21 cellular contexts compared by ENCODE assay signal in genomic region chr7:135685306-135686084, GRCh38. TPM values are rescaled to one million over a fixed set of nuclear protein-coding genes. Genes with fewer than 3 reads are reported as not detected.
DNase-seq lines count a peak whose midpoint lies in the region; ATAC-seq and TF ChIP-seq lines count a peak whose summit lies in the region.
"Had no signal": no experiment of that assay in that cellular context is flagged by ENCODE, and none has a peak within 500 bp of the region (broad histone marks: within the 10 kb centered on the region; RNA-seq: fewer than 3 reads in every experiment).

No MANE protein-coding gene starts in this region.

- POLR2A ChIA-PET in RWPE1 (lab: Yijun Ruan, JAX; ENCODE audit: low non-redundant PET) (no interaction called here), HEK293T (lab: Yijun Ruan, JAX) (no interaction called here)

- no peak overlapping the region for H3K4me2 ChIP-seq in mesendoderm (ENCODE audit: low read length)
- H3K4me2 ChIP-seq: GM23338, hepatocyte had no signal

- H3K56ac ChIP-seq in mesendoderm (ENCODE audit: low read length), result no peak overlapping the region

- no peak overlapping the region for H3K9ac ChIP-seq in mesendoderm (ENCODE audit: low read length)

- no peak overlapping the region for H3K18ac ChIP-seq in mesendoderm (ENCODE audit: low read length)

- no peak overlapping the region for H2AK5ac ChIP-seq in mesendoderm (ENCODE audit: low read length)

- WGBS in mesendoderm (ENCODE audit: extremely low coverage, insufficient coverage, low lambda C conversion rate), result no CpG with 5 or more reads among the region's 9 CpGs

- no peak for ATAC-seq in HG03045 (IDR thresholded peaks at IDR 0.05; ENCODE audit: unreplicated experiment)
- ATAC-seq: GM23338 had no signal

- H2BK15ac ChIP-seq in mesendoderm (replicated peaks; ENCODE audit: low read depth), result no peak overlapping the region

- TF ChIP-seq CTCF in RWPE1 (conservative IDR thresholded peaks at IDR 0.05; ENCODE audit: low read depth) (no peak), epithelial cell of esophagus (IDR thresholded peaks at IDR 0.05; ENCODE audit: insufficient read depth, low read depth, low read length, missing control alignments) (no peak)

- no peak overlapping the region for H3K4me3 ChIP-seq in epithelial cell of esophagus (ENCODE audit: low read length)
- no peak overlapping the region for H3K4me3 ChIP-seq in mesendoderm (ENCODE audit: low read length)
- H3K4me3 ChIP-seq: breast epithelium, GM23338, hepatocyte, prostate gland, SJSA1, suprapubic skin, uterus had no signal

- no peak overlapping the region for H2BK5ac ChIP-seq in mesendoderm (ENCODE audit: low read length)

- no peak overlapping the region for H4K5ac ChIP-seq in mesendoderm (ENCODE audit: low read length)

- H3K27ac ChIP-seq in RWPE1 (peak overlapping the region; percentile 38; the same call in 1 of the 2 replicates), mesendoderm (ENCODE audit: low read depth, low read length) (no peak overlapping the region)
- H3K27ac ChIP-seq: breast epithelium, hepatocyte, prostate gland, SJSA1, suprapubic skin, uterus had no signal

- peak; percentile 44 for DNase-seq in EL
- DNase-seq in RWPE1 (ENCODE audit: low spot score), result no peak
- DNase-seq in epithelial cell of esophagus (ENCODE audit: low read depth), result peak; percentile 50
- DNase-seq in mesendoderm, result peak; percentile 23
- DNase-seq in T-helper 9 cell, result no peak
- DNase-seq in GDM1 (lab: John Stamatoyannopoulos, UW), result no peak
- DNase-seq in HEK293T (ENCODE audit: extremely low spot score), result no peak
- DNase-seq: activated B cell treated with CpG ODN at 0.5 μM for 24 hours; activated CD4-positive, alpha-beta memory T cell treated with anti-CD3 and anti-CD28 coated beads, Interleukin-2, amount 10 ng/mL, durations not matched to agents 7 days and 5 days; activated effector memory CD4-positive, alpha-beta T cell treated with Interleukin-2 at 50 U/mL for 16 hours; GF-D8; NCI-H2081; NCI-H446; uterus had no signal

- no peaks in the 10 kb centered on the region for H3K79me2 ChIP-seq in mesendoderm (ENCODE audit: control insufficient read depth, insufficient read depth, low read length)
- H3K79me2 ChIP-seq: hepatocyte had no signal

- H3K79me1 ChIP-seq in mesendoderm (ENCODE audit: low read length), result peaks cover 8% of the 10 kb centered on the region

- no peak overlapping the region for H3K23ac ChIP-seq in mesendoderm (ENCODE audit: low read length)

- H3K4ac ChIP-seq in mesendoderm (ENCODE audit: low read depth, low read length), result no peak overlapping the region

- H3K27me3 ChIP-seq in mesendoderm (ENCODE audit: insufficient read depth, low read length, poor library complexity), result no peaks in the 10 kb centered on the region
- H3K27me3 ChIP-seq: breast epithelium, hepatocyte, SJSA1, suprapubic skin, uterus had no signal

- H2BK120ac ChIP-seq in mesendoderm (ENCODE audit: low read depth, low read length), result no peak overlapping the region

- H3K4me1 ChIP-seq in mesendoderm (ENCODE audit: control insufficient read depth, low read depth, low read length), result peaks cover 14% of the 10 kb centered on the region
- H3K4me1 ChIP-seq: prostate gland, uterus had no signal

- H3K36me3 ChIP-seq in mesendoderm (ENCODE audit: control insufficient read depth, insufficient read depth, low read length), result no peaks in the 10 kb centered on the region
- H3K36me3 ChIP-seq: breast epithelium, prostate gland, uterus had no signal

- CTCF ChIA-PET in RWPE1 (lab: Yijun Ruan, JAX), result no interaction called here
- CTCF ChIA-PET in HEK293T (lab: Yijun Ruan, JAX), result interaction anchor here (0.9 kb wide), 1 partner anchor 26 kb away, joined by 3 read pairs; no protein-coding TSS in a partner anchor

- H4K8ac ChIP-seq in mesendoderm (ENCODE audit: low read depth, low read length), result no peak overlapping the region

TF ChIP-seq in HEK293T, 16 proteins besides CTCF, POLR2A, EP300 and RAD21:
- TF ChIP-seq CTBP1 (IDR thresholded peaks at IDR 0.05; ENCODE audit: borderline replicate concordance) (no peak), L3MBTL2 (conservative IDR thresholded peaks at IDR 0.05) (no peak), ARNT (IDR thresholded peaks at IDR 0.05) (no peak), NFRKB (IDR thresholded peaks at IDR 0.05) (no peak), FOXM1 (IDR thresholded peaks at IDR 0.05; ENCODE audit: borderline replicate concordance) (no peak), ELF4 (IDR thresholded peaks at IDR 0.05) (no peak), FOXK2 (IDR thresholded peaks at IDR 0.05) (no peak), TARDBP (IDR thresholded peaks at IDR 0.05) (no peak), PKNOX1 (IDR thresholded peaks at IDR 0.05) (no peak), FOXA1 (IDR thresholded peaks at IDR 0.05) (no peak), HDGF (IDR thresholded peaks at IDR 0.05; ENCODE audit: borderline replicate concordance) (no peak), SP1 (IDR thresholded peaks at IDR 0.05) (no peak), ZNF384 (IDR thresholded peaks at IDR 0.05) (no peak), BHLHE40 (IDR thresholded peaks at IDR 0.05; ENCODE audit: borderline replicate concordance) (no peak)
TF ChIP-seq in HEK293T: peak in this region for 0.

RNA-seq across cellular contexts. Expression of gene STMP1, which starts 23.2 kb away (rescaled TPM):
- 36.7 TPM for polyA plus RNA-seq in mesendoderm (2013, experiment 1 of 2)
- 36.6 TPM for polyA plus RNA-seq in mesendoderm (2013, experiment 2 of 2)

RNA-seq across cellular contexts. Expression of gene SLC13A4, which starts 42.5 kb away (rescaled TPM):
- 2.7 TPM for polyA plus RNA-seq in mesendoderm (2013, experiment 1 of 2)
- polyA plus RNA-seq in mesendoderm (2013, experiment 2 of 2), result 2.5 TPM

Comparison
In these comparisons a context has a peak if more than half of its experiments do, and no peak if none do; other contexts are left out.
1. DNase-seq: peak in EL (single experiment), epithelial cell of esophagus (single experiment) and mesendoderm (single experiment); none in RWPE1 (single experiment), T-helper 9 cell (single experiment), GDM1 (single experiment) and HEK293T (single experiment).